ENCODE assay signal across 11 cellular contexts in genomic region chr5:14008819-14009311, GRCh38.
DNase-seq lines count a peak whose midpoint lies in the region; TF ChIP-seq lines count a peak whose summit lies in the region.
"Had no signal": no experiment of that assay in that cellular context is flagged by ENCODE, and none has a peak within 500 bp of the region (broad histone marks: within the 10 kb centered on the region; RNA-seq: fewer than 3 reads in every experiment).

No MANE protein-coding gene starts in this region.

- no peak for TF ChIP-seq CTCF in esophagus muscularis mucosa (IDR thresholded peaks at IDR 0.05)
- TF ChIP-seq CTCF in stomach (IDR thresholded peaks at IDR 0.05): no peak
- TF ChIP-seq CTCF in foreskin fibroblast (IDR thresholded peaks at IDR 0.05; ENCODE audit: low read depth, low read length): no peak

- H3K27ac ChIP-seq in esophagus muscularis mucosa (replicated peaks in 1 of 4) (peak overlapping the region in 1 of 4 donors; percentile 35), stomach (peak overlapping the region; percentile 54 to 86 (median 79))
- H3K27ac ChIP-seq: tibial nerve had no signal

- no peak overlapping the region for H3K4me3 ChIP-seq in esophagus muscularis mucosa
- H3K4me3 ChIP-seq in stomach: no peak overlapping the region
- H3K4me3 ChIP-seq in foreskin fibroblast (ENCODE audit: low read depth in 1 of 2, low read length in 2 of 2): no peak overlapping the region
- H3K4me3 ChIP-seq: tibial nerve had no signal

- H3K36me3 ChIP-seq in esophagus muscularis mucosa (no peaks in the 10 kb centered on the region), stomach (no peaks in the 10 kb centered on the region)
- H3K36me3 ChIP-seq: tibial nerve had no signal

- intact Hi-C loops in esophagus muscularis mucosa (cut with DNase I): no loop called here
- intact Hi-C loops in stomach (cut with DNase I; ENCODE audit: low total_unique reads): no loop called here

- WGBS in esophagus muscularis mucosa: 53% methylated on average over 8 of the region's 8 CpGs
- 19 to 30% (median 22%) methylated on average over 8 of the region's 8 CpGs for WGBS in stomach, 5 donors

- H3K4me1 ChIP-seq in esophagus muscularis mucosa (peaks cover 13 to 31% (median 25%) of the 10 kb centered on the region in 4 donors), stomach (peaks cover 5 to 38% (median 32%) of the 10 kb centered on the region in 4 donors)

- no peaks in the 10 kb centered on the region for H3K9me3 ChIP-seq in esophagus muscularis mucosa
- peaks cover 0 to 1% (median under 1%) of the 10 kb centered on the region in 4 donors for H3K9me3 ChIP-seq in stomach
- H3K9me3 ChIP-seq: tibial nerve had no signal

- no peaks in the 10 kb centered on the region for H3K27me3 ChIP-seq in esophagus muscularis mucosa
- peaks cover 0 to 9% (median 0%) of the 10 kb centered on the region in 3 donors for H3K27me3 ChIP-seq in stomach
- H3K27me3 ChIP-seq: tibial nerve had no signal

- TF ChIP-seq POLR2A in esophagus muscularis mucosa (IDR thresholded peaks at IDR 0.05; ENCODE audit: low read depth) (no peak), stomach (IDR thresholded peaks at IDR 0.05) (no peak)

- peak; percentile 55 for DNase-seq in NCI-H2107 treated with DMSO at 0.1 percent for 48 hours (lab: John Stamatoyannopoulos, UW; ENCODE audit: unreplicated experiment)
- DNase-seq in NCI-H2107 (lab: John Stamatoyannopoulos, UW): no peak
- DNase-seq in NCI-H748 treated with DMSO at 0.1 percent for 48 hours (lab: John Stamatoyannopoulos, UW): peak; percentile 74
- peak; percentile 64 for DNase-seq in esophagus muscularis mucosa (ENCODE audit: extremely low spot score)
- DNase-seq in stomach: peak; percentile 60
- no peak for DNase-seq in foreskin fibroblast
- DNase-seq in putamen (ENCODE audit: low spot score): no peak
- DNase-seq in ureter (ENCODE audit: low spot score): no peak
- DNase-seq: cortex of kidney; stimulated activated CD4-positive, alpha-beta T cell treated with anti-CD3 and anti-CD28 coated beads, Interleukin-15, amount 100 ng/mL, for 24 hours had no signal

- peak; percentile 40 for TF ChIP-seq EP300 in esophagus muscularis mucosa (IDR thresholded peaks at IDR 0.05)
- no peak for TF ChIP-seq EP300 in stomach (IDR thresholded peaks at IDR 0.05)

Comparison
In these comparisons a context has a peak if more than half of its experiments do, and no peak if none do; other contexts are left out.
1. DNase-seq: peak in NCI-H2107 treated with DMSO at 0.1 percent for 48 hours (single experiment), NCI-H748 treated with DMSO at 0.1 percent for 48 hours (single experiment), esophagus muscularis mucosa (single experiment) and stomach (single experiment); none in NCI-H2107 (single experiment), foreskin fibroblast (0 of 2), putamen (single experiment) and ureter (single experiment).